ENCODE assay signal across 12 cellular contexts in genomic region chr14:103118019-103118662, GRCh38. TPM values are rescaled to one million over a fixed set of nuclear protein-coding genes. Genes with fewer than 3 reads are reported as not detected.
DNase-seq lines count a peak whose midpoint lies in the region; ATAC-seq and TF ChIP-seq lines count a peak whose summit lies in the region.
"Had no signal": no experiment of that assay in that cellular context is flagged by ENCODE, and none has a peak within 500 bp of the region (broad histone marks: within the 10 kb centered on the region; RNA-seq: fewer than 3 reads in every experiment).

No MANE protein-coding gene starts in this region.

- TF ChIP-seq POLR2A in IMR-90 (IDR thresholded peaks at IDR 0.05; ENCODE audit: low read depth, low read length): no peak

- H2BK5ac ChIP-seq in IMR-90 (ENCODE audit: low read depth, low read length, poor library complexity, severe bottlenecking): no peak overlapping the region

- H3K9me3 ChIP-seq in IMR-90 (ENCODE audit: control insufficient read depth, insufficient read depth, low read length) (no peaks in the 10 kb centered on the region), ascending aorta (no peaks in the 10 kb centered on the region)

- H4K5ac ChIP-seq in IMR-90 (ENCODE audit: low read depth, low read length): peak overlapping the region; percentile 5; the same call in 1 of the 2 replicates

- no peak overlapping the region; the same call in 1 of the 2 replicates for H2BK120ac ChIP-seq in IMR-90 (ENCODE audit: low read depth, low read length)

- H3K27me3 Mint-ChIP-seq in natural killer cell (ENCODE audit: low read depth in 2 of 2): peaks cover 12 to 27% of the 10 kb centered on the region in 2 donors
- peaks cover 22% of the 10 kb centered on the region for H3K27me3 Mint-ChIP-seq in activated T-cell treated with anti-CD3 and anti-CD28 coated beads, Interleukin-2, amount 50 U/mL, for 4 hours (ENCODE audit: low read depth)

- no peak overlapping the region for H3K27ac Mint-ChIP-seq in natural killer cell
- H3K27ac Mint-ChIP-seq: IgD-negative memory B cell had no signal

- dilution Hi-C loops in IMR-90 (cut with HindIII; ENCODE audit: low sequenced_read_pairs, unreplicated experiment): no loop called here

- peak overlapping the region; percentile 24; the same call in 1 of the 2 replicates for H3K18ac ChIP-seq in IMR-90 (ENCODE audit: low read depth, low read length)

- intact Hi-C loops in IMR-90 (cut with micrococcal nuclease): no loop called here
- intact Hi-C loops in ascending aorta (cut with DNase I): no loop called here
- intact Hi-C loops in natural killer cell (cut with micrococcal nuclease): no loop called here

- H2BK15ac ChIP-seq in IMR-90 (ENCODE audit: low read depth, low read length): peak overlapping the region; percentile 34; the same call in 1 of the 3 replicates

- H2AFZ ChIP-seq in IMR-90 (replicated peaks; ENCODE audit: low read length, poor library complexity): peak overlapping the region; percentile 79
- H2AFZ ChIP-seq: hepatocyte had no signal

- H3K9me3 Mint-ChIP-seq in natural killer cell: no peaks in the 10 kb centered on the region
- no peaks in the 10 kb centered on the region for H3K9me3 Mint-ChIP-seq in activated T-cell treated with anti-CD3 and anti-CD28 coated beads, Interleukin-2, amount 50 U/mL, for 4 hours
- H3K9me3 Mint-ChIP-seq: IgD-negative memory B cell had no signal

- no peak overlapping the region for H3K23ac ChIP-seq in IMR-90 (ENCODE audit: low read depth, low read length)

- peak overlapping the region; percentile 35 for H2AK5ac ChIP-seq in IMR-90 (ENCODE audit: low read depth, low read length)

- TF ChIP-seq CTCF in IMR-90 (conservative IDR thresholded peaks at IDR 0.05; ENCODE audit: low read depth, low read length): no peak
- no peak for TF ChIP-seq CTCF in ascending aorta (IDR thresholded peaks at IDR 0.05)
- TF ChIP-seq CTCF in natural killer cell (IDR thresholded peaks at IDR 0.05): no peak

- peak overlapping the region; percentile 23 for H2AK9ac ChIP-seq in IMR-90 (replicated peaks; ENCODE audit: low read depth, low read length, poor library complexity)

- POLR2A ChIA-PET in IMR-90 (lab: Charles Lee; ENCODE audit: unreplicated experiment): no interaction called here

- peak overlapping the region; percentile 64; the same call in 1 of the 2 replicates for H3K4ac ChIP-seq in IMR-90 (ENCODE audit: low read depth, low read length)

- 32% methylated on average over 2 of the region's 10 CpGs; no CpG with 5 or more reads in 1 of the 2 experiments for WGBS in IMR-90 (ENCODE audit: extremely low coverage in 2 of 2, insufficient read length in 1 of 2), 2 experiments

- no peak overlapping the region for H3K56ac ChIP-seq in IMR-90 (ENCODE audit: extremely low read depth, insufficient read depth, low read length)

- H3K36me3 Mint-ChIP-seq in natural killer cell: no peaks in the 10 kb centered on the region
- H3K36me3 Mint-ChIP-seq in activated T-cell treated with anti-CD3 and anti-CD28 coated beads, Interleukin-2, amount 50 U/mL, for 4 hours (ENCODE audit: insufficient read depth): no peaks in the 10 kb centered on the region

- in situ Hi-C loops in IMR-90 (cut with MboI; ENCODE audit: low sequenced_read_pairs): no loop called here

- no peak overlapping the region for H3K4me3 Mint-ChIP-seq in natural killer cell
- no peak overlapping the region for H3K4me3 Mint-ChIP-seq in activated T-cell treated with anti-CD3 and anti-CD28 coated beads, Interleukin-2, amount 50 U/mL, for 4 hours
- H3K4me3 Mint-ChIP-seq: IgD-negative memory B cell had no signal

- H3K4me2 ChIP-seq in IMR-90 (ENCODE audit: low read depth, low read length): no peak overlapping the region; the same call in 1 of the 2 replicates
- H3K4me2 ChIP-seq: hepatocyte had no signal

- H3K4me1 ChIP-seq in IMR-90 (ENCODE audit: control insufficient read depth, insufficient read depth, low read length) (peaks cover 24% of the 10 kb centered on the region), ascending aorta (peaks cover 0 to 20% of the 10 kb centered on the region in 2 donors)

- TF ChIP-seq RAD21 in IMR-90 (IDR thresholded peaks at IDR 0.05; ENCODE audit: low read length): no peak

- no peaks in the 10 kb centered on the region for H3K9me1 ChIP-seq in IMR-90 (ENCODE audit: insufficient read depth, low read length)

- CTCF ChIA-PET in IMR-90 (lab: Yijun Ruan, JAX): no interaction called here

- H3K4me1 Mint-ChIP-seq in natural killer cell: peaks cover 5 to 6% of the 10 kb centered on the region in 2 donors
- peaks cover 7% of the 10 kb centered on the region for H3K4me1 Mint-ChIP-seq in activated T-cell treated with anti-CD3 and anti-CD28 coated beads, Interleukin-2, amount 50 U/mL, for 4 hours (ENCODE audit: low read depth)

- H4K20me1 ChIP-seq in IMR-90 (ENCODE audit: insufficient read depth, low read length): no peaks in the 10 kb centered on the region

- peak; percentile 55 for ATAC-seq in IMR-90 (ENCODE audit: low read depth)
- no peak for ATAC-seq in natural killer cell
- ATAC-seq in activated T-cell treated with anti-CD3 and anti-CD28 coated beads, Interleukin-2, amount 50 U/mL, for 4 hours: no peak
- ATAC-seq in GM21717 (IDR thresholded peaks at IDR 0.05; ENCODE audit: unreplicated experiment): no peak

- H4K8ac ChIP-seq in IMR-90 (ENCODE audit: low read depth in 2 of 2, low read length in 2 of 2): peak overlapping the region in 1 of 2 experiments; percentile 68; a peak in 1 of 4 replicates

- H3K9ac ChIP-seq in IMR-90 (ENCODE audit: low read depth, low read length): no peak overlapping the region

- H3K4me3 ChIP-seq in IMR-90 (ENCODE audit: insufficient read depth, low read depth, low read length) (no peak overlapping the region), ascending aorta (no peak overlapping the region), skin epidermis (no peak overlapping the region)
- H3K4me3 ChIP-seq: hepatocyte had no signal

- H4K91ac ChIP-seq in IMR-90 (ENCODE audit: insufficient read depth, low read depth, low read length): peak overlapping the region; percentile 37; the same call in 1 of the 2 replicates

- H3K27ac ChIP-seq in IMR-90 (ENCODE audit: insufficient read depth, low read length): no peak overlapping the region
- peak overlapping the region; percentile 44 to 59 for H3K27ac ChIP-seq in ascending aorta
- H3K27ac ChIP-seq in skin epidermis: peak overlapping the region in 20 of 21 experiments; percentile 27 to 85 (median 71)
- H3K27ac ChIP-seq: hepatocyte had no signal

- H3K36me3 ChIP-seq in IMR-90 (ENCODE audit: control insufficient read depth, insufficient read depth, low read length) (no peaks in the 10 kb centered on the region), ascending aorta (no peaks in the 10 kb centered on the region)

- BruUV-seq in IMR-90 (replicated peaks; lab: Mats Ljungman, UMichigan): no TSS peak

- no peaks in the 10 kb centered on the region for H3K79me1 ChIP-seq in IMR-90 (ENCODE audit: low read depth in 1 of 2, low read length in 2 of 2)

- H2BK20ac ChIP-seq in IMR-90 (ENCODE audit: low read depth, low read length): peak overlapping the region; percentile 42; the same call in 1 of the 2 replicates

- DNase-seq in IMR-90: peak; percentile 35
- peak in 1 of 2 donors; percentile 81 for DNase-seq in ascending aorta (ENCODE audit: low spot score in 2 of 2)
- DNase-seq in kidney tubule cell (ENCODE audit: low spot score): peak; percentile 54
- DNase-seq in epidermal melanocyte (ENCODE audit: insufficient read length, low spot score): no peak
- no peak for DNase-seq in natural killer cell
- no peak for DNase-seq in activated T-cell treated with anti-CD3 and anti-CD28 coated beads, Interleukin-2, amount 50 U/mL, for 4 hours
- DNase-seq: activated CD4-positive, CD25-positive, alpha-beta regulatory T cell treated with anti-CD3 and anti-CD28 coated beads, Interleukin-2, amount 50 U/mL, for 72 hours had no signal

- peak overlapping the region; percentile 37; the same call in 1 of the 2 replicates for H3K14ac ChIP-seq in IMR-90 (replicated peaks; ENCODE audit: low read depth, low read length)

- H3K27me3 ChIP-seq in IMR-90 (ENCODE audit: control insufficient read depth, insufficient read depth, low read length) (no peaks in the 10 kb centered on the region), ascending aorta (no peaks in the 10 kb centered on the region)
- H3K27me3 ChIP-seq: hepatocyte had no signal

TF ChIP-seq in IMR-90, 13 proteins besides CTCF, POLR2A, EP300 and RAD21:
- TF ChIP-seq USF2 (IDR thresholded peaks at IDR 0.05; ENCODE audit: low read depth, low read length): peak; percentile 62; the same call in 1 of the 2 replicates
- no peak for TF ChIP-seq FOS (IDR thresholded peaks at IDR 0.05; ENCODE audit: low read depth, low read length)
- TF ChIP-seq MAZ (IDR thresholded peaks at IDR 0.05; ENCODE audit: borderline replicate concordance, low read depth, low read length): no peak
- no peak for TF ChIP-seq RFX5 (IDR thresholded peaks at IDR 0.05; ENCODE audit: low read depth, low read length)

RNA-seq across cellular contexts. Expression of gene TNFAIP2, which starts 5.1 kb away (rescaled TPM):
- 5.0 and 6.3 TPM in 2 replicates for total RNA-seq in IMR-90 (2012; rRNA removed)
- 9.6 and 9.9 TPM in 2 replicates for polyA plus RNA-seq in IMR-90 (2012; rRNA removed)
- polyA plus RNA-seq in IMR-90 (2012; cell fraction: cytosol; rRNA removed): 10.7 and 12.7 TPM in 2 replicates
- 43.9 and 49.0 TPM in 2 replicates for polyA plus RNA-seq in IMR-90 (2012; cell fraction: nucleus; rRNA removed; ENCODE audit: low replicate concordance)
- total RNA-seq in ascending aorta: 133 TPM
- total RNA-seq in natural killer cell: 10 to 100 TPM; 14.2 to 89.8 (median 50.1) TPM
- total RNA-seq in activated T-cell treated with anti-CD3 and anti-CD28 coated beads, Interleukin-2, amount 50 U/mL, for 4 hours: 10 to 100 TPM in 1 of 3 donors, 1 to 10 TPM in 2; 1.4 to 10.4 (median 6.4) TPM
- polyA plus RNA-seq: IgD-negative memory B cell had no signal

RNA-seq across cellular contexts. Expression of gene EXOC3L4, which starts 23.6 kb away (rescaled TPM):
- total RNA-seq in IMR-90 (2012; rRNA removed) (not detected in 2 replicates), ascending aorta (not detected), natural killer cell (not detected)
- not detected in 2 replicates for polyA plus RNA-seq in IMR-90 (2012; rRNA removed)
- 0.14 TPM in 1 of 2 replicates, not detected in the other for polyA plus RNA-seq in IMR-90 (2012; cell fraction: cytosol; rRNA removed)
- polyA plus RNA-seq in IMR-90 (2012; cell fraction: nucleus; rRNA removed; ENCODE audit: low replicate concordance): 0.72 and 0.85 TPM in 2 replicates
- not detected for total RNA-seq in activated T-cell treated with anti-CD3 and anti-CD28 coated beads, Interleukin-2, amount 50 U/mL, for 4 hours
- polyA plus RNA-seq: IgD-negative memory B cell had no signal

RNA-seq across cellular contexts. Expression of gene LBHD2, which starts 34.1 kb away (rescaled TPM):
- total RNA-seq in IMR-90 (2012; rRNA removed): not detected in 2 replicates
- not detected in 2 replicates for polyA plus RNA-seq in IMR-90 (2012; rRNA removed)
- 0.18 TPM in 1 of 2 replicates, not detected in the other for polyA plus RNA-seq in IMR-90 (2012; cell fraction: cytosol; rRNA removed)
- not detected in 2 replicates for polyA plus RNA-seq in IMR-90 (2012; cell fraction: nucleus; rRNA removed; ENCODE audit: low replicate concordance)
- not detected for total RNA-seq in ascending aorta
- not detected for total RNA-seq in natural killer cell
- not detected for total RNA-seq in activated T-cell treated with anti-CD3 and anti-CD28 coated beads, Interleukin-2, amount 50 U/mL, for 4 hours
- total RNA-seq: Daoy, hepatocyte had no signal
- polyA plus RNA-seq: IgD-negative memory B cell had no signal

Comparison
In these comparisons a context has a peak if more than half of its experiments do, and no peak if none do; other contexts are left out.
1. DNase-seq: peak in IMR-90 (single experiment) and kidney tubule cell (single experiment); none in epidermal melanocyte (single experiment), natural killer cell (single experiment) and activated T-cell treated with anti-CD3 and anti-CD28 coated beads, Interleukin-2, amount 50 U/mL, for 4 hours (single experiment).